ENCODE assay signal across 6 cellular contexts in genomic region chr5:19288311-19288710, GRCh38.
DNase-seq lines count a peak whose midpoint lies in the region.
"Not testable (repeated sequence)": the region's sequence is repeated elsewhere in the genome, so short reads cannot be mapped to it uniquely, and the experiment has no call there.

No MANE protein-coding gene starts in this region.

- H2BK12ac ChIP-seq in trophoblast cell (ENCODE audit: low read length), result not testable (repeated sequence)

- not testable (repeated sequence) for H3K79me1 ChIP-seq in trophoblast cell (ENCODE audit: low read length)

- not testable (repeated sequence) for H3K14ac ChIP-seq in trophoblast cell (ENCODE audit: low read length)

- not testable (repeated sequence) for H3K4me2 ChIP-seq in trophoblast cell (ENCODE audit: low read length)

- not testable (repeated sequence) for H3K4ac ChIP-seq in trophoblast cell (ENCODE audit: low read depth, low read length)

- not testable (repeated sequence) for H2AK5ac ChIP-seq in trophoblast cell (ENCODE audit: low read length)

- CTCF ChIA-PET in CD8-positive, alpha-beta memory T cell (lab: Charles Lee), result not testable (repeated sequence)

- H3K9ac ChIP-seq in trophoblast cell (ENCODE audit: low read length), result not testable (repeated sequence)

- not testable (repeated sequence) for H3K4me3 ChIP-seq in CD8-positive, alpha-beta memory T cell (ENCODE audit: low read length); trophoblast cell (ENCODE audit: low read depth, low read length)

- H2BK120ac ChIP-seq in trophoblast cell (ENCODE audit: insufficient read depth, low read length, poor library complexity), result not testable (repeated sequence)

- not testable (repeated sequence) for H3K79me2 ChIP-seq in trophoblast cell (ENCODE audit: control insufficient read depth, insufficient read depth, low read length, poor library complexity)

- not testable (repeated sequence) for DNase-seq in CD8-positive, alpha-beta memory T cell
- DNase-seq in ELF-1 (ENCODE audit: low read depth, low spot score), result peak; percentile 60
- DNase-seq in HuH-7.5 (ENCODE audit: low spot score), result peak; percentile 9
- DNase-seq in NCI-H2227 treated with DMSO at 0.1 percent for 48 hours (lab: John Stamatoyannopoulos, UW), result peak; percentile 59
- DNase-seq in RPMI7951 (ENCODE audit: low read depth), result peak; percentile 6
- DNase-seq in trophoblast cell, result peak; percentile 5 to 39

- H2AFZ ChIP-seq in trophoblast cell (ENCODE audit: insufficient read depth, low read length, poor library complexity), result not testable (repeated sequence)

- H3K9me3 ChIP-seq in CD8-positive, alpha-beta memory T cell (ENCODE audit: low read length); trophoblast cell (ENCODE audit: insufficient read depth, low read depth, low read length): not testable (repeated sequence)

- not testable (repeated sequence) for H3K23ac ChIP-seq in trophoblast cell (ENCODE audit: low read length)

- not testable (repeated sequence) for H3K18ac ChIP-seq in trophoblast cell (ENCODE audit: low read length)

- H3K9me3 Mint-ChIP-seq in CD8-positive, alpha-beta memory T cell, result peaks cover 11 to 20% (median 12%) of the 10 kb centered on the region in 5 donors

- H3K4me3 Mint-ChIP-seq in CD8-positive, alpha-beta memory T cell, result not testable (repeated sequence)

- H3K27ac Mint-ChIP-seq in CD8-positive, alpha-beta memory T cell, result not testable (repeated sequence)

- H3K27me3 ChIP-seq in CD8-positive, alpha-beta memory T cell (ENCODE audit: insufficient read depth, low read length, poor library complexity, severe bottlenecking); trophoblast cell (ENCODE audit: insufficient read depth, low read length): not testable (repeated sequence)

- H4K91ac ChIP-seq in trophoblast cell (ENCODE audit: low read depth, low read length), result not testable (repeated sequence)

- H3K4me1 ChIP-seq in CD8-positive, alpha-beta memory T cell (ENCODE audit: insufficient read depth, low read length); trophoblast cell (ENCODE audit: control insufficient read depth in 1 of 2, insufficient read depth in 2 of 2, low read length in 2 of 2): not testable (repeated sequence)

- not testable (repeated sequence) for H3K36me3 Mint-ChIP-seq in CD8-positive, alpha-beta memory T cell

- H3K27me3 Mint-ChIP-seq in CD8-positive, alpha-beta memory T cell, result not testable (repeated sequence)

- not testable (repeated sequence) for H3K4me1 Mint-ChIP-seq in CD8-positive, alpha-beta memory T cell

- POLR2A ChIA-PET in CD8-positive, alpha-beta memory T cell (lab: Charles Lee), result not testable (repeated sequence)

- H3K36me3 ChIP-seq in CD8-positive, alpha-beta memory T cell (ENCODE audit: insufficient read depth, low read length); trophoblast cell (ENCODE audit: control insufficient read depth in 1 of 2, insufficient read depth in 2 of 2, low read length in 2 of 2): not testable (repeated sequence)

- not testable (repeated sequence) for H2BK5ac ChIP-seq in trophoblast cell (ENCODE audit: low read depth, low read length, poor library complexity)

- peak overlapping the region; percentile 43 for H3K27ac ChIP-seq in CD8-positive, alpha-beta memory T cell (ENCODE audit: low read depth, low read length)
- not testable (repeated sequence) for H3K27ac ChIP-seq in trophoblast cell (ENCODE audit: low read depth, low read length)

- not testable (repeated sequence) for H4K12ac ChIP-seq in trophoblast cell (ENCODE audit: low read depth, low read length)

- H4K8ac ChIP-seq in trophoblast cell (ENCODE audit: low read depth, low read length), result not testable (repeated sequence)

- WGBS in trophoblast cell (ENCODE audit: extremely low coverage, insufficient coverage, insufficient read length), result no CpG with 5 or more reads among the region's 8 CpGs
